Comparison of ENCODE assay signal across 19 cellular contexts in genomic region chr18:24209558-24209957, GRCh38.
DNase-seq lines count a peak whose midpoint lies in the region; ATAC-seq and TF ChIP-seq lines count a peak whose summit lies in the region.
"Had no signal": no experiment of that assay in that cellular context is flagged by ENCODE, and none has a peak within 500 bp of the region (broad histone marks: within the 10 kb centered on the region; RNA-seq: fewer than 3 reads in every experiment).

No MANE protein-coding gene starts in this region.

- H3K79me2 ChIP-seq in GM23338 (replicated peaks; ENCODE audit: insufficient read depth), result no peaks in the 10 kb centered on the region; the same call in 1 of the 2 replicates

- H3K27ac Mint-ChIP-seq in GM23338, result no peak overlapping the region
- H3K27ac Mint-ChIP-seq: B cell; CD4-positive, alpha-beta T cell had no signal

- in situ Hi-C loops in brain microvascular endothelial cell (cut with HindIII; ENCODE audit: low pct_ligation_motif_present, low sequenced_read_pairs), result no loop called here

- no peak for DNase-seq in GM23338 (ENCODE audit: low spot score)
- DNase-seq in M059J (ENCODE audit: low read depth), result peak; percentile 49
- peak; percentile 33 for DNase-seq in brain microvascular endothelial cell
- no peak for DNase-seq in COLO668 (lab: John Stamatoyannopoulos, UW; ENCODE audit: unreplicated experiment)
- DNase-seq: ACHN; CD4-positive, alpha-beta T cell; DMS79 treated with DMSO at 0.1 percent for 48 hours; GF-D8; NCI-H1048; NCI-H2107; NCI-H345; NCI-H526 treated with DMSO at 0.1 percent for 48 hours; SK-N-SH had no signal

- ATAC-seq in GM23338 (no peak), HG03108 (IDR thresholded peaks at IDR 0.05; ENCODE audit: unreplicated experiment) (no peak), HG03354 (IDR thresholded peaks at IDR 0.05; ENCODE audit: poor library complexity, severe bottlenecking, unreplicated experiment) (no peak)
- ATAC-seq: K562, Right ventricle myocardium inferior had no signal

- no peaks in the 10 kb centered on the region for H3K27me3 Mint-ChIP-seq in GM23338 (ENCODE audit: insufficient read depth, low read depth, poor library complexity)
- H3K27me3 Mint-ChIP-seq: CD4-positive, alpha-beta T cell had no signal

- H3K27me3 ChIP-seq in GM23338 (ENCODE audit: insufficient read depth), result no peaks in the 10 kb centered on the region
- H3K27me3 ChIP-seq in brain microvascular endothelial cell (replicated peaks), result no peaks in the 10 kb centered on the region

- no peaks in the 10 kb centered on the region for H3K9me3 ChIP-seq in mesodermal cell (ENCODE audit: control insufficient read depth, low read length)
- H3K9me3 ChIP-seq: SK-N-SH had no signal

- H3K4me3 ChIP-seq in GM23338 (no peak overlapping the region), brain microvascular endothelial cell (ENCODE audit: low read depth, low read length) (no peak overlapping the region), mesodermal cell (ENCODE audit: extremely low read depth, insufficient read depth, low read length, poor library complexity, severe bottlenecking) (no peak overlapping the region)
- H3K4me3 ChIP-seq: K562 had no signal

- TF ChIP-seq CTCF in GM23338 (conservative IDR thresholded peaks at IDR 0.05; ENCODE audit: low read depth in 2 of 2) (no peak), brain microvascular endothelial cell (IDR thresholded peaks at IDR 0.05; ENCODE audit: low read depth, low read length, missing control alignments) (no peak)

- H2AFZ ChIP-seq in GM23338, result no peak overlapping the region

- no peak overlapping the region for H3K4me2 ChIP-seq in GM23338
- H3K4me2 ChIP-seq: SK-N-SH had no signal

- no peaks in the 10 kb centered on the region for H3K36me3 ChIP-seq in GM23338 (ENCODE audit: insufficient read depth)
- H3K36me3 ChIP-seq in brain microvascular endothelial cell (replicated peaks), result no peaks in the 10 kb centered on the region
- H3K36me3 ChIP-seq in mesodermal cell (ENCODE audit: control insufficient read depth, insufficient read depth, low read length), result no peaks in the 10 kb centered on the region

- no peaks in the 10 kb centered on the region for H3F3A ChIP-seq in GM23338 (replicated peaks; ENCODE audit: low read depth)

- WGBS in mesodermal cell (ENCODE audit: insufficient coverage in 2 of 2), 2 experiments, result 73 to 76% methylated on average over 4 to 6 of the region's 6 CpGs

- no peaks in the 10 kb centered on the region for H4K20me1 ChIP-seq in GM23338 (replicated peaks; ENCODE audit: insufficient read depth)

- H3K9me3 Mint-ChIP-seq in GM23338, result no peaks in the 10 kb centered on the region
- H3K9me3 Mint-ChIP-seq: CD4-positive, alpha-beta T cell had no signal

- H3K4me3 Mint-ChIP-seq in GM23338, result no peak overlapping the region
- H3K4me3 Mint-ChIP-seq: B cell; CD4-positive, alpha-beta T cell had no signal

- H3K36me3 Mint-ChIP-seq in GM23338 (ENCODE audit: low read depth), result peaks cover 3% of the 10 kb centered on the region; the same call in 1 of the 3 replicates

- H3K4me1 Mint-ChIP-seq in GM23338, result peaks cover 22% of the 10 kb centered on the region
- H3K4me1 Mint-ChIP-seq: B cell had no signal

- H3K27ac ChIP-seq in GM23338 (ENCODE audit: low read depth) (peak overlapping the region; percentile 21; the same call in 1 of the 2 replicates), brain microvascular endothelial cell (no peak overlapping the region), mesodermal cell (ENCODE audit: low read depth, low read length, severe bottlenecking) (peak overlapping the region; percentile 26)

- H3K4me1 ChIP-seq in GM23338 (ENCODE audit: insufficient read depth) (peaks cover 18% of the 10 kb centered on the region), mesodermal cell (ENCODE audit: control insufficient read depth, insufficient read depth, low read length, poor library complexity, severe bottlenecking) (peaks cover 16% of the 10 kb centered on the region)

- no peaks in the 10 kb centered on the region for H3K9me2 ChIP-seq in GM23338 (ENCODE audit: insufficient read depth)
- H3K9me2 ChIP-seq: SK-N-SH had no signal

TF ChIP-seq in GM23338, 12 proteins besides CTCF, POLR2A, EP300 and RAD21:
- TF ChIP-seq REST (IDR thresholded peaks at IDR 0.05; ENCODE audit: unreplicated experiment), result no peak
- no peak for TF ChIP-seq JUNB (IDR thresholded peaks at IDR 0.05; ENCODE audit: unreplicated experiment)
- no peak for TF ChIP-seq ETS1 (IDR thresholded peaks at IDR 0.05)
- TF ChIP-seq POLR2AphosphoS5 (IDR thresholded peaks at IDR 0.05; ENCODE audit: low read depth), result no peak
- no peak for TF ChIP-seq NANOG (IDR thresholded peaks at IDR 0.05; ENCODE audit: borderline replicate concordance)
- TF ChIP-seq STAT1 (IDR thresholded peaks at IDR 0.05; ENCODE audit: unreplicated experiment), result no peak
- no peak for TF ChIP-seq EZH2 (IDR thresholded peaks at IDR 0.05; ENCODE audit: low read depth, unreplicated experiment)
- TF ChIP-seq ZNF114 (CRISPR knock-in tag; IDR thresholded peaks at IDR 0.05), result no peak
- no peak for TF ChIP-seq EZH2phosphoT487 (IDR thresholded peaks at IDR 0.05; ENCODE audit: unreplicated experiment)

Comparison
In these comparisons a context has a peak if more than half of its experiments do, and no peak if none do; other contexts are left out.
1. DNase-seq: peak in M059J (single experiment) and brain microvascular endothelial cell (single experiment); none in GM23338 (single experiment) and COLO668 (single experiment).